ENCODE assay signal across 26 cellular contexts in genomic region chr4:138290803-138291202, GRCh38. TPM values are rescaled to one million over a fixed set of nuclear protein-coding genes. Genes with fewer than 3 reads are reported as not detected.
A peak's percentile ranks its signal among the peaks of the same experiment; 100 is the strongest.
DNase-seq lines count a peak whose midpoint lies in the region; ATAC-seq and TF ChIP-seq lines count a peak whose summit lies in the region.
"Had no signal": no experiment of that assay in that cellular context is flagged by ENCODE, and none has a peak within 500 bp of the region (broad histone marks: within the 10 kb centered on the region; RNA-seq: fewer than 3 reads in every experiment).

No MANE protein-coding gene starts in this region.

- H3K27me3 ChIP-seq in mesenchymal stem cell (ENCODE audit: control insufficient read depth in 1 of 2, insufficient read depth in 1 of 2, low read length in 2 of 2) = no peaks in the 10 kb centered on the region
- H3K27me3 ChIP-seq in heart right ventricle = no peaks in the 10 kb centered on the region
- H3K27me3 ChIP-seq: BE2C, SJSA1 had no signal

- no peak overlapping the region for H3K9ac ChIP-seq in mesenchymal stem cell (ENCODE audit: low read length)
- H3K9ac ChIP-seq: GM23248 had no signal

- no peak overlapping the region for H3K4ac ChIP-seq in mesenchymal stem cell (ENCODE audit: low read depth in 1 of 2, low read length in 2 of 2)

- H2BK15ac ChIP-seq in mesenchymal stem cell (ENCODE audit: low read depth, poor library complexity, severe bottlenecking) = no peak overlapping the region

- H3K4me3 ChIP-seq in mesenchymal stem cell (ENCODE audit: insufficient read depth in 1 of 2, low read depth in 1 of 2, low read length in 2 of 2) = no peak overlapping the region
- no peak overlapping the region for H3K4me3 ChIP-seq in heart right ventricle
- H3K4me3 ChIP-seq: GM23248, SJSA1 had no signal

- WGBS in mesenchymal stem cell = 100% methylated on average over 2 of the region's 2 CpGs
- 98 to 100% methylated on average over 2 of the region's 2 CpGs for WGBS in heart right ventricle, 2 donors

- no peaks in the 10 kb centered on the region for H3K36me3 ChIP-seq in mesenchymal stem cell (ENCODE audit: control insufficient read depth in 1 of 2, insufficient read depth in 2 of 2, low read depth in 1 of 2, low read length in 2 of 2)
- no peaks in the 10 kb centered on the region for H3K36me3 ChIP-seq in heart right ventricle
- H3K36me3 ChIP-seq: BE2C, SJSA1 had no signal

- DNase-seq in DMS53 (lab: John Stamatoyannopoulos, UW) = peak; percentile 65
- DNase-seq in DMS53 treated with DMSO at 0.1 percent for 48 hours (lab: John Stamatoyannopoulos, UW; ENCODE audit: unreplicated experiment) = no peak
- DNase-seq in HT-29 (ENCODE audit: low spot score) = peak; percentile 45
- DNase-seq in NCI-H774 (lab: John Stamatoyannopoulos, UW) = peak; percentile 13
- peak; percentile 18 for DNase-seq in mesenchymal stem cell
- no peak for DNase-seq in heart right ventricle
- no peak for DNase-seq in NOMO-1 (lab: John Stamatoyannopoulos, UW; ENCODE audit: unreplicated experiment in 2 of 2)
- DNase-seq: BE2C; Calu3; CD8-positive, alpha-beta memory T cell; GM23248; H9; HFFc6; IMR-90; KG1; NCI-H1092; NCI-H1417 treated with DMSO at 0.1 percent for 48 hours; NCI-H1694 treated with DMSO at 0.1 percent for 48 hours; NCI-H2107; NCI-H2227 treated with DMSO at 0.1 percent for 48 hours; NCI-H510A; NCI-H69; Right ventricle myocardium superior; RPMI8226 had no signal

- no peak overlapping the region for H4K91ac ChIP-seq in mesenchymal stem cell (ENCODE audit: low read length)

- no peaks in the 10 kb centered on the region for H3K79me1 ChIP-seq in mesenchymal stem cell (replicated peaks; ENCODE audit: low read length, poor library complexity, severe bottlenecking)

- H3K23ac ChIP-seq in mesenchymal stem cell (ENCODE audit: low read length in 2 of 2) = no peak overlapping the region

- H4K8ac ChIP-seq in mesenchymal stem cell (ENCODE audit: low read length) = no peak overlapping the region

- H2BK12ac ChIP-seq in mesenchymal stem cell (ENCODE audit: low read length in 2 of 2) = no peak overlapping the region

- no peak overlapping the region for H2BK5ac ChIP-seq in mesenchymal stem cell (ENCODE audit: low read depth, low read length, poor library complexity, severe bottlenecking)

- H3K4me1 ChIP-seq in mesenchymal stem cell (ENCODE audit: control insufficient read depth, insufficient read depth, low read depth, low read length) (no peaks in the 10 kb centered on the region), heart right ventricle (no peaks in the 10 kb centered on the region)
- H3K4me1 ChIP-seq: BE2C had no signal

- H3K4me2 ChIP-seq in mesenchymal stem cell (ENCODE audit: low read length, poor library complexity, severe bottlenecking) = no peak overlapping the region

- H3K9me3 ChIP-seq in mesenchymal stem cell (ENCODE audit: control insufficient read depth, low read length) (no peaks in the 10 kb centered on the region), heart right ventricle (no peaks in the 10 kb centered on the region)
- H3K9me3 ChIP-seq: BE2C, SJSA1 had no signal

- H3K14ac ChIP-seq in mesenchymal stem cell (ENCODE audit: low read length in 2 of 2) = no peak overlapping the region

- no peak for TF ChIP-seq CTCF in heart right ventricle (IDR thresholded peaks at IDR 0.05)

- H2AK5ac ChIP-seq in mesenchymal stem cell (ENCODE audit: low read length, severe bottlenecking) = no peak overlapping the region

- no peak for ATAC-seq in heart right ventricle

- intact Hi-C loops in heart right ventricle (cut with DNase I) = no loop called here

- H3K18ac ChIP-seq in mesenchymal stem cell (ENCODE audit: low read depth in 1 of 2, low read length in 2 of 2) = no peak overlapping the region

- H2BK120ac ChIP-seq in mesenchymal stem cell (ENCODE audit: low read depth, low read length) = no peak overlapping the region

- H3K27ac ChIP-seq in mesenchymal stem cell (ENCODE audit: low read length, poor library complexity, severe bottlenecking) (no peak overlapping the region), heart right ventricle (no peak overlapping the region)
- H3K27ac ChIP-seq: 22Rv1, GM23248, SJSA1 had no signal

- no peak overlapping the region for H2AFZ ChIP-seq in mesenchymal stem cell (ENCODE audit: low read depth, low read length)
- H2AFZ ChIP-seq: GM23248 had no signal

RNA-seq across cellular contexts. Expression of gene SLC7A11, which starts 48.7 kb away (rescaled TPM):
- 16.6 and 19.7 TPM in 2 replicates for total RNA-seq in HT-29 (2014; rRNA removed; shearing (Covaris generic))
- 27.4 TPM for polyA plus RNA-seq in mesenchymal stem cell (2013, experiment 1 of 2)
- 27.6 TPM for polyA plus RNA-seq in mesenchymal stem cell (2013, experiment 2 of 2)
- 1 to 10 TPM in 2 of 10 donors, under 1 TPM in 8; 0.05 to 1.2 (median 0.15) TPM for total RNA-seq in heart right ventricle
- under 1 TPM; 0.07 to 0.09 TPM for polyA plus RNA-seq in heart right ventricle
- polyA plus RNA-seq: CD8-positive, alpha-beta memory T cell had no signal

Comparison
In these comparisons a context has a peak if more than half of its experiments do, and no peak if none do; other contexts are left out.
1. DNase-seq: peak in DMS53 (single experiment), HT-29 (single experiment), NCI-H774 (single experiment) and mesenchymal stem cell (single experiment); none in DMS53 treated with DMSO at 0.1 percent for 48 hours (single experiment), heart right ventricle (0 of 2) and NOMO-1 (0 of 2).